Comparison of ENCODE assay signal across 17 cellular contexts in genomic region chr16:1640261-1640956, GRCh38. TPM values are rescaled to one million over a fixed set of nuclear protein-coding genes. Genes with fewer than 3 reads are reported as not detected.
DNase-seq lines count a peak whose midpoint lies in the region; ATAC-seq, FAIRE-seq and TF ChIP-seq lines count a peak whose summit lies in the region.
"Had no signal": no experiment of that assay in that cellular context is flagged by ENCODE, and none has a peak within 500 bp of the region (broad histone marks: within the 10 kb centered on the region; RNA-seq: fewer than 3 reads in every experiment).

No MANE protein-coding gene starts in this region.

- no peak for TF ChIP-seq CTCF in astrocyte (IDR thresholded peaks at IDR 0.05; ENCODE audit: insufficient read depth, low read depth, low read length)
- no peak for TF ChIP-seq CTCF in kidney (IDR thresholded peaks at IDR 0.05; ENCODE audit: borderline replicate concordance, extremely low read depth, insufficient read depth)
- TF ChIP-seq CTCF in osteocyte (IDR thresholded peaks at IDR 0.05): no peak
- no peak for TF ChIP-seq CTCF in GM20000 (IDR thresholded peaks at IDR 0.05; ENCODE audit: extremely low read depth, missing control alignments)

- H3K4me2 ChIP-seq in astrocyte (ENCODE audit: low read length): no peak overlapping the region
- H3K4me2 ChIP-seq: KMS-11 had no signal

- intact Hi-C loops in kidney (cut with DNase I): no loop called here

- no peak for FAIRE-seq in astrocyte (lab: Jason Lieb, UNC)
- no peak for FAIRE-seq in kidney (lab: Jason Lieb, UNC)
- FAIRE-seq: HepG2 had no signal

- H3K9me3 ChIP-seq in astrocyte (ENCODE audit: insufficient read depth, low read depth, low read length) (no peaks in the 10 kb centered on the region), kidney (ENCODE audit: control insufficient read depth in 1 of 2, low read length in 2 of 2) (no peaks in the 10 kb centered on the region)
- H3K9me3 ChIP-seq: Caco-2 had no signal

- H3K36me3 ChIP-seq in astrocyte (ENCODE audit: insufficient read depth, low read length) (peaks cover 35% of the 10 kb centered on the region), kidney (ENCODE audit: control insufficient read depth in 1 of 2, insufficient read depth in 2 of 2, low read length in 2 of 2) (peaks cover 36 to 41% of the 10 kb centered on the region in 2 donors)

- no peaks in the 10 kb centered on the region for H3K9me3 Mint-ChIP-seq in activated CD4-positive, alpha-beta T cell treated with anti-CD3 and anti-CD28 coated beads, Interleukin-2, amount 10 ng/mL, durations not matched to agents 7 days and 5 days
- no peaks in the 10 kb centered on the region for H3K9me3 Mint-ChIP-seq in astrocyte (ENCODE audit: unreplicated experiment)
- H3K9me3 Mint-ChIP-seq in osteocyte (ENCODE audit: unreplicated experiment): no peaks in the 10 kb centered on the region
- H3K9me3 Mint-ChIP-seq: CD14-positive monocyte, H9 had no signal

- H3K27me3 ChIP-seq in astrocyte (ENCODE audit: insufficient read depth, low read length): no peaks in the 10 kb centered on the region

- H3K9ac ChIP-seq in astrocyte (ENCODE audit: low read length) (no peak overlapping the region), kidney (ENCODE audit: low read length in 2 of 2) (no peak overlapping the region)
- H3K9ac ChIP-seq: KMS-11 had no signal

- no peak overlapping the region for H2AFZ ChIP-seq in astrocyte (ENCODE audit: low read depth, low read length)

- DNase-seq in activated CD4-positive, alpha-beta T cell treated with anti-CD3 and anti-CD28 coated beads, Interleukin-2, amount 10 ng/mL, durations not matched to agents 7 days and 5 days: no peak
- DNase-seq in activated CD4-positive, alpha-beta T cell treated with anti-CD3 and anti-CD28 coated beads for 48 hours: no peak
- DNase-seq in astrocyte (ENCODE audit: low read depth) (no peak), kidney (peak; percentile 75), osteocyte (ENCODE audit: extremely low spot score, unreplicated experiment) (no peak), GM20000 (ENCODE audit: low spot score) (no peak), mucosa of gallbladder (ENCODE audit: low spot score) (no peak)
- DNase-seq in stimulated activated naive CD8-positive, alpha-beta T cell treated with anti-CD3 and anti-CD28 coated beads, Interleukin-15, Interleukin-2, amounts not matched to agents 100 U/mL and 50 U/mL, for 24 hours: no peak
- DNase-seq: 8988T, Caco-2, H9, NCI-H1105, NCI-H1694 treated with DMSO at 0.1 percent for 48 hours, NCI-H774 had no signal

- peaks cover 34% of the 10 kb centered on the region for H3K79me2 ChIP-seq in astrocyte (ENCODE audit: insufficient read depth, low read length)

- CTCF ChIA-PET in activated CD4-positive, alpha-beta T cell treated with anti-CD3 and anti-CD28 coated beads, Interleukin-2, amount 10 ng/mL, durations not matched to agents 7 days and 5 days (lab: Charles Lee): interaction anchor here (1.0 kb wide), 1 partner anchor 66 kb away, joined by 3 read pairs; the partner anchor contains the start of gene MAPK8IP3

- H4K20me1 ChIP-seq in astrocyte (ENCODE audit: insufficient read depth, low read length): peaks cover 61% of the 10 kb centered on the region

- H3K27ac Mint-ChIP-seq in activated CD4-positive, alpha-beta T cell treated with anti-CD3 and anti-CD28 coated beads, Interleukin-2, amount 10 ng/mL, durations not matched to agents 7 days and 5 days: peak overlapping the region; percentile 46
- H3K27ac Mint-ChIP-seq in astrocyte (ENCODE audit: unreplicated experiment) (peak overlapping the region; percentile 13), osteocyte (ENCODE audit: unreplicated experiment) (peak overlapping the region; percentile 19)
- H3K27ac Mint-ChIP-seq: H9 had no signal

- H3K4me1 Mint-ChIP-seq in activated CD4-positive, alpha-beta T cell treated with anti-CD3 and anti-CD28 coated beads, Interleukin-2, amount 10 ng/mL, durations not matched to agents 7 days and 5 days: peaks cover 9% of the 10 kb centered on the region
- H3K4me1 Mint-ChIP-seq in astrocyte (ENCODE audit: low read depth, unreplicated experiment): peaks cover 8% of the 10 kb centered on the region
- H3K4me1 Mint-ChIP-seq in osteocyte (ENCODE audit: unreplicated experiment): peaks cover 6% of the 10 kb centered on the region

- H3K4me3 ChIP-seq in astrocyte (ENCODE audit: insufficient read depth, low read depth, low read length): no peak overlapping the region
- no peak overlapping the region for H3K4me3 ChIP-seq in kidney (ENCODE audit: low read length in 2 of 2)

- no peak for ATAC-seq in stimulated activated naive CD8-positive, alpha-beta T cell treated with anti-CD3 and anti-CD28 coated beads, Interleukin-15, Interleukin-2, amounts not matched to agents 100 U/mL and 50 U/mL, for 24 hours
- ATAC-seq: HepG2 had no signal

- H3K27me3 Mint-ChIP-seq in activated CD4-positive, alpha-beta T cell treated with anti-CD3 and anti-CD28 coated beads, Interleukin-2, amount 10 ng/mL, durations not matched to agents 7 days and 5 days: no peaks in the 10 kb centered on the region
- H3K27me3 Mint-ChIP-seq in astrocyte (ENCODE audit: low read depth, unreplicated experiment) (no peaks in the 10 kb centered on the region), osteocyte (ENCODE audit: unreplicated experiment) (no peaks in the 10 kb centered on the region)

- POLR2A ChIA-PET in activated CD4-positive, alpha-beta T cell treated with anti-CD3 and anti-CD28 coated beads, Interleukin-2, amount 10 ng/mL, durations not matched to agents 7 days and 5 days (lab: Charles Lee): no interaction called here

- H3K4me1 ChIP-seq in astrocyte (ENCODE audit: insufficient read depth, low read length) (peaks cover under 1% of the 10 kb centered on the region), kidney (ENCODE audit: control insufficient read depth in 1 of 2, insufficient read depth in 1 of 2, low read depth in 1 of 2, low read length in 2 of 2) (no peaks in the 10 kb centered on the region)

- no peak overlapping the region for H3K4me3 Mint-ChIP-seq in activated CD4-positive, alpha-beta T cell treated with anti-CD3 and anti-CD28 coated beads, Interleukin-2, amount 10 ng/mL, durations not matched to agents 7 days and 5 days
- H3K4me3 Mint-ChIP-seq in astrocyte (ENCODE audit: unreplicated experiment): peak overlapping the region; percentile 27
- H3K4me3 Mint-ChIP-seq in osteocyte (ENCODE audit: unreplicated experiment): no peak overlapping the region
- H3K4me3 Mint-ChIP-seq: CD14-positive monocyte, H9 had no signal

- H3K27ac ChIP-seq in astrocyte (ENCODE audit: low read depth, low read length) (no peak overlapping the region), kidney (ENCODE audit: low read depth in 2 of 2, low read length in 2 of 2) (no peak overlapping the region)
- H3K27ac ChIP-seq: KMS-11 had no signal

- H3K36me3 Mint-ChIP-seq in activated CD4-positive, alpha-beta T cell treated with anti-CD3 and anti-CD28 coated beads, Interleukin-2, amount 10 ng/mL, durations not matched to agents 7 days and 5 days (ENCODE audit: low read depth): peaks cover 30% of the 10 kb centered on the region
- H3K36me3 Mint-ChIP-seq in astrocyte (ENCODE audit: low read depth, unreplicated experiment): peaks cover 29% of the 10 kb centered on the region
- H3K36me3 Mint-ChIP-seq in osteocyte (ENCODE audit: unreplicated experiment): peaks cover 65% of the 10 kb centered on the region

RNA-seq across cellular contexts. Expression of gene CRAMP1, which starts 28.2 kb away (rescaled TPM):
- 10 to 100 TPM; 25.6 to 27.4 TPM for total RNA-seq in activated CD4-positive, alpha-beta T cell treated with anti-CD3 and anti-CD28 coated beads, Interleukin-2, amount 10 ng/mL, durations not matched to agents 7 days and 5 days
- total RNA-seq in astrocyte: 15.7 and 18.0 TPM in 2 replicates
- total RNA-seq in kidney: 20.0 TPM
- polyA plus RNA-seq in kidney (ENCODE audit: insufficient read depth, low read depth, low replicate concordance): 2.9 TPM
- total RNA-seq in osteocyte: 29.4 and 30.1 TPM in 2 replicates
- 21.1 TPM for total RNA-seq in mucosa of gallbladder

RNA-seq across cellular contexts. Expression of gene IFT140, which starts 28.5 kb away (rescaled TPM):
- total RNA-seq in activated CD4-positive, alpha-beta T cell treated with anti-CD3 and anti-CD28 coated beads, Interleukin-2, amount 10 ng/mL, durations not matched to agents 7 days and 5 days: 1 to 10 TPM; 9.3 TPM
- total RNA-seq in astrocyte (15.7 and 16.3 TPM in 2 replicates), kidney (38.0 TPM), osteocyte (36.4 and 38.2 TPM in 2 replicates), mucosa of gallbladder (48.5 TPM)
- 13.5 TPM for polyA plus RNA-seq in kidney (ENCODE audit: insufficient read depth, low read depth, low replicate concordance)

RNA-seq across cellular contexts. Expression of gene JPT2, which starts 37.7 kb away (rescaled TPM):
- total RNA-seq in activated CD4-positive, alpha-beta T cell treated with anti-CD3 and anti-CD28 coated beads, Interleukin-2, amount 10 ng/mL, durations not matched to agents 7 days and 5 days: 10 to 100 TPM; 56.5 to 65.2 TPM
- 122 and 143 TPM in 2 replicates for total RNA-seq in astrocyte
- total RNA-seq in kidney: 89.3 TPM
- polyA plus RNA-seq in kidney (ENCODE audit: insufficient read depth, low read depth, low replicate concordance): 32.8 TPM
- 53.6 and 55.1 TPM in 2 replicates for total RNA-seq in osteocyte
- 62.7 TPM for total RNA-seq in mucosa of gallbladder
